ENCODE assay signal across 1 cellular context in the genomic region with DNA sequence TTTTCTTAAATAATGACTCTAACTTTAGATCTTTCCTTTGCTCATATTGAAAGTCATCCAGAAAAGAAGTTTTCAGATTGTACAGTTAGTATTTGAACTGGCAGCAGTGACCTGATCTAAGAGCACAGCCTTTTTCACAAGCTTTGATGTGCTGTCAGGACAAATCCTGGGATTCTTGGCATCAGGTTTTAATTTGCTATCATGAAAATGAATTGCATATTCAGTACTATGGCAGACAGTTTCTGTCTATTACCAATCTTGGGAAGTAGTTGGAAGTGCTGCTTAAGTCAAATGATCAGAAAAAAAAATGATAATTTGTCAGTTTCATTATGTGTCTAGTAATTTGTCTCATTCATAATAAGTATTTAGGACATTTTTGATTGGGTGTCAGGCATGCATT.
TF ChIP-seq lines count a peak whose summit lies in the region.

No MANE protein-coding gene starts in this region.

TF ChIP-seq in HCT116, 20 proteins besides CTCF, POLR2A, EP300 and RAD21 (continued from another document):
- no peak for TF ChIP-seq ELF1 (IDR thresholded peaks at IDR 0.05; ENCODE audit: borderline replicate concordance, low read depth)
- TF ChIP-seq, protein P1, sequence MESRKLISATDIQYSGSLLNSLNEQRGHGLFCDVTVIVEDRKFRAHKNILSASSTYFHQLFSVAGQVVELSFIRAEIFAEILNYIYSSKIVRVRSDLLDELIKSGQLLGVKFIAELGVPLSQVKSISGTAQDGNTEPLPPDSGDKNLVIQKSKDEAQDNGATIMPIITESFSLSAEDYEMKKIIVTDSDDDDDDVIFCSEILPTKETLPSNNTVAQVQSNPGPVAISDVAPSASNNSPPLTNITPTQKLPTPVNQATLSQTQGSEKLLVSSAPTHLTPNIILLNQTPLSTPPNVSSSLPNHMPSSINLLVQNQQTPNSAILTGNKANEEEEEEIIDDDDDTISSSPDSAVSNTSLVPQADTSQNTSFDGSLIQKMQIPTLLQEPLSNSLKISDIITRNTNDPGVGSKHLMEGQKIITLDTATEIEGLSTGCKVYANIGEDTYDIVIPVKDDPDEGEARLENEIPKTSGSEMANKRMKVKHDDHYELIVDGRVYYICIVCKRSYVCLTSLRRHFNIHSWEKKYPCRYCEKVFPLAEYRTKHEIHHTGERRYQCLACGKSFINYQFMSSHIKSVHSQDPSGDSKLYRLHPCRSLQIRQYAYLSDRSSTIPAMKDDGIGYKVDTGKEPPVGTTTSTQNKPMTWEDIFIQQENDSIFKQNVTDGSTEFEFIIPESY (IDR thresholded peaks at IDR 0.05; ENCODE audit: extremely low read depth, insufficient replicate concordance, low read length), result no peak
